Comparison of ENCODE assay signal across 12 cellular contexts in the genomic region with DNA sequence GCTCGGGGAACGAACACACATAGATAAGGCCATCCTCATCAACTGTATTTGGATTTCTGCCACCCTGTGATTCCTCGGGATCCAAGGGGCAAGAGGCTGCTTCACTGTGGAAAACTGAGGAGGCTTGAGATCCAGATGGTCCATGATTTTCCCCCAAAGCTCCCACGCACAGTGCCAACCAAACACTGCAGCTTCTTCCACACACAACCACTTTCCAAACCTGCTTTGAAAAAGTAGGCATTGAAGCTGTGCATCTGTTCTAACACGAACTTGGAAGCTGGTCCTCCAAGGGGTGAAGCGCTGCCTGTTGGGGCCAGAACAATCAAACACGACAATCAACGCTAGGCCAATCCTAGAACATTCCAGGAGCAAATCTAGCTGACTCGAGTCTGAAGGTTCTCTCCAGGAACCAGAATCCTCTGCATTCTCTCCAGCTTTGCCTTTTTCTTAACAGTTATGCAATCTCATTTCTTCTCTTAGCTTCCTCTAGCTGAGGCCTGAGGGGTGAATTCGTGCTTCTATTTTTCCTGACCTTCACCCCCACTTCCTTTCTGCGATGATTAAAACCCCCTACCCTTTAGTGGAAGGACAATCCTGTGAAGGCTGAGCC.
A peak's percentile ranks its signal among the peaks of the same experiment; 100 is the strongest.
DNase-seq lines count a peak whose midpoint lies in the region; ATAC-seq and TF ChIP-seq lines count a peak whose summit lies in the region.
"Had no signal": no experiment of that assay in that cellular context is flagged by ENCODE, and none has a peak within 500 bp of the region (broad histone marks: within the 10 kb centered on the region; RNA-seq: fewer than 3 reads in every experiment).

No MANE protein-coding gene starts in this region.

- H3K27me3 Mint-ChIP-seq in osteocyte (ENCODE audit: unreplicated experiment) = no peaks in the 10 kb centered on the region

- DNase-seq in D341Med (ENCODE audit: low spot score) (peak; percentile 1), adipocyte (ENCODE audit: low read depth) (peak; percentile 45), left ventricle myocardium inferior (no peak), osteocyte (ENCODE audit: extremely low spot score, unreplicated experiment) (peak; percentile 17), NCI-H2107 treated with DMSO at 0.1 percent for 48 hours (lab: John Stamatoyannopoulos, UW; ENCODE audit: unreplicated experiment) (no peak), T-helper 2 cell (no peak), NAMALWA (ENCODE audit: low spot score) (no peak)
- DNase-seq: BE2C; effector memory CD8-positive, alpha-beta T cell; NCI-H2029 had no signal

- H3K9me3 Mint-ChIP-seq in osteocyte (ENCODE audit: unreplicated experiment) = no peaks in the 10 kb centered on the region
- H3K9me3 Mint-ChIP-seq: effector memory CD8-positive, alpha-beta T cell; T-helper 1 cell treated with Interleukin-12 subunit alpha and Interleukin-12 subunit beta and Interleukin-4 antibody, amounts not matched to agents 30 μg/mL and 1 μg/mL, for 36 hours had no signal

- H3K27ac Mint-ChIP-seq in osteocyte (ENCODE audit: unreplicated experiment) = peak overlapping the region; percentile 47
- H3K27ac Mint-ChIP-seq: effector memory CD8-positive, alpha-beta T cell; T-helper 1 cell treated with Interleukin-12 subunit alpha and Interleukin-12 subunit beta and Interleukin-4 antibody, amounts not matched to agents 30 μg/mL and 1 μg/mL, for 36 hours had no signal

- H3K27me3 ChIP-seq in adipocyte (replicated peaks; ENCODE audit: control insufficient read depth, insufficient read depth, low read length) (no peaks in the 10 kb centered on the region), left ventricle myocardium inferior (ENCODE audit: low read depth) (no peaks in the 10 kb centered on the region)
- H3K27me3 ChIP-seq: BE2C had no signal

- ATAC-seq in HG02973 (IDR thresholded peaks at IDR 0.05; ENCODE audit: unreplicated experiment) = no peak
- ATAC-seq: effector memory CD8-positive, alpha-beta T cell had no signal

- no peak overlapping the region for H3K4me3 ChIP-seq in adipocyte (ENCODE audit: low read length)
- no peak overlapping the region for H3K4me3 ChIP-seq in left ventricle myocardium inferior

- TF ChIP-seq CTCF in left ventricle myocardium inferior (IDR thresholded peaks at IDR 0.05; ENCODE audit: borderline replicate concordance) = no peak
- TF ChIP-seq CTCF in osteocyte (IDR thresholded peaks at IDR 0.05) = no peak

- peaks cover 12% of the 10 kb centered on the region for H3K36me3 Mint-ChIP-seq in osteocyte (ENCODE audit: unreplicated experiment)

- H3K4me3 Mint-ChIP-seq in osteocyte (ENCODE audit: unreplicated experiment) = no peak overlapping the region
- H3K4me3 Mint-ChIP-seq: effector memory CD8-positive, alpha-beta T cell; T-helper 1 cell treated with Interleukin-12 subunit alpha and Interleukin-12 subunit beta and Interleukin-4 antibody, amounts not matched to agents 30 μg/mL and 1 μg/mL, for 36 hours had no signal

- H3K9ac ChIP-seq in adipocyte (ENCODE audit: low read length) = no peak overlapping the region

- peak overlapping the region; percentile 79 for H3K27ac ChIP-seq in left ventricle myocardium inferior (replicated peaks)

- H3K9me3 ChIP-seq in adipocyte (ENCODE audit: control insufficient read depth, low read length) (no peaks in the 10 kb centered on the region), left ventricle myocardium inferior (replicated peaks) (no peaks in the 10 kb centered on the region)
- H3K9me3 ChIP-seq: BE2C had no signal

- intact Hi-C loops in left ventricle myocardium inferior (cut with micrococcal nuclease) = no loop called here

- H3K36me3 ChIP-seq in adipocyte (ENCODE audit: control insufficient read depth, insufficient read depth, low read length, severe bottlenecking) (peaks cover 49% of the 10 kb centered on the region), left ventricle myocardium inferior (no peaks in the 10 kb centered on the region)
- H3K36me3 ChIP-seq: BE2C had no signal

- H3K4me1 ChIP-seq in adipocyte (ENCODE audit: control insufficient read depth, insufficient read depth, low read length) = peaks cover 14% of the 10 kb centered on the region
- H3K4me1 ChIP-seq in left ventricle myocardium inferior = peaks cover 37% of the 10 kb centered on the region
- H3K4me1 ChIP-seq: BE2C had no signal

- H3K4me1 Mint-ChIP-seq in osteocyte (ENCODE audit: unreplicated experiment) = peaks cover 3% of the 10 kb centered on the region

Comparison
In these comparisons a context has a peak if more than half of its experiments do, and no peak if none do; other contexts are left out.
1. DNase-seq: peak in D341Med (single experiment), adipocyte (single experiment) and osteocyte (single experiment); none in left ventricle myocardium inferior (single experiment), NCI-H2107 treated with DMSO at 0.1 percent for 48 hours (single experiment), T-helper 2 cell (0 of 5) and NAMALWA (single experiment).